Comparison of ENCODE assay signal across 24 cellular contexts in genomic region chr2:126790987-126791780, GRCh38.
"Had no signal": no experiment of that assay in that cellular context is flagged by ENCODE, and none has a peak within 500 bp of the region (broad histone marks: within the 10 kb centered on the region; RNA-seq: fewer than 3 reads in every experiment).

No MANE protein-coding gene starts in this region.

- H3K27me3 ChIP-seq: ascending aorta, body of pancreas, Peyer's patch had no signal

- H3K4me3 Mint-ChIP-seq: activated CD4-positive, alpha-beta T cell treated with anti-CD3 and anti-CD28 coated beads, Interleukin-2, amount 10 ng/mL, durations not matched to agents 24 days and 14 days; activated naive CD8-positive, alpha-beta T cell treated with anti-CD3 and anti-CD28 coated beads, Interleukin-2, amount 50 U/mL, for 24 hours; T-helper 2 cell treated with Interferon-gamma antibody and Interleukin-4, amounts not matched to agents 5 μg/mL and 100 μg/mL, for 36 hours had no signal

- H3K36me3 ChIP-seq: ascending aorta, Peyer's patch, SJSA1 had no signal

- H3K9me3 Mint-ChIP-seq: activated CD4-positive, alpha-beta T cell treated with anti-CD3 and anti-CD28 coated beads, Interleukin-2, amount 10 ng/mL, durations not matched to agents 24 days and 14 days; activated naive CD4-positive, alpha-beta T cell treated with anti-CD3 and anti-CD28 coated beads, Interleukin-2, amount 50 U/mL, for 72 hours; activated naive CD8-positive, alpha-beta T cell treated with anti-CD3 and anti-CD28 coated beads, Interleukin-2, amount 50 U/mL, for 24 hours; T-helper 2 cell treated with Interferon-gamma antibody and Interleukin-4, amounts not matched to agents 5 μg/mL and 100 μg/mL, for 36 hours had no signal

- H3K4me3 ChIP-seq: ascending aorta, body of pancreas, K562, Peyer's patch, SJSA1 had no signal

- DNase-seq: activated CD4-positive, alpha-beta T cell treated with anti-CD3 and anti-CD28 coated beads for 1 hour; activated CD4-positive, alpha-beta T cell treated with anti-CD3 and anti-CD28 coated beads, Interleukin-2, amount 10 ng/mL, durations not matched to agents 24 days and 14 days; activated CD4-positive, alpha-beta T cell treated with anti-CD3 and anti-CD28 coated beads, Interleukin-2, amount 50 U/mL, for 48 hours; activated naive CD4-positive, alpha-beta T cell treated with Interleukin-2 at 50 U/mL for 16 hours; activated naive CD8-positive, alpha-beta T cell treated with anti-CD3 and anti-CD28 coated beads, Interleukin-2, amount 50 U/mL, for 24 hours; activated T-cell treated with anti-CD3 and anti-CD28 coated beads, Interleukin-2, amount 50 U/mL, for 1 hour; amniotic stem cell; Karpas-422; MM.1S; NCI-H1105 treated with DMSO at 0.1 percent for 48 hours; NCI-H1436 treated with DMSO at 0.1 percent for 48 hours; NCI-H187; NCI-H2081 treated with DMSO at 0.1 percent for 48 hours; NCI-H446; NCI-H524; SHP77; SW 1271 had no signal

- H3K4me1 ChIP-seq: ascending aorta, body of pancreas, Peyer's patch, SJSA1 had no signal

- H3K27ac ChIP-seq: ascending aorta, body of pancreas, Peyer's patch, SJSA1 had no signal

- H3K36me3 Mint-ChIP-seq: activated naive CD4-positive, alpha-beta T cell treated with anti-CD3 and anti-CD28 coated beads, Interleukin-2, amount 50 U/mL, for 72 hours had no signal

- H3K27ac Mint-ChIP-seq: activated CD4-positive, alpha-beta T cell treated with anti-CD3 and anti-CD28 coated beads, Interleukin-2, amount 10 ng/mL, durations not matched to agents 24 days and 14 days; activated naive CD4-positive, alpha-beta T cell treated with anti-CD3 and anti-CD28 coated beads, Interleukin-2, amount 50 U/mL, for 72 hours; activated naive CD8-positive, alpha-beta T cell treated with anti-CD3 and anti-CD28 coated beads, Interleukin-2, amount 50 U/mL, for 24 hours; T-helper 2 cell treated with Interferon-gamma antibody and Interleukin-4, amounts not matched to agents 5 μg/mL and 100 μg/mL, for 36 hours had no signal

- H3K4me1 Mint-ChIP-seq: activated CD4-positive, alpha-beta T cell treated with anti-CD3 and anti-CD28 coated beads, Interleukin-2, amount 10 ng/mL, durations not matched to agents 24 days and 14 days; activated naive CD8-positive, alpha-beta T cell treated with anti-CD3 and anti-CD28 coated beads, Interleukin-2, amount 50 U/mL, for 24 hours had no signal

- H3K9me3 ChIP-seq: ascending aorta, body of pancreas, Peyer's patch, SJSA1 had no signal
